In genomic region chr6:32189082-32189741, GRCh38 we compare ENCODE assay signal across 6 cellular contexts. TPM values are rescaled to one million over a fixed set of nuclear protein-coding genes. Genes with fewer than 3 reads are reported as not detected.
DNase-seq lines count a peak whose midpoint lies in the region; ATAC-seq, FAIRE-seq and TF ChIP-seq lines count a peak whose summit lies in the region.

No MANE protein-coding gene starts in this region.

- H3K9ac ChIP-seq in SK-N-MC (ENCODE audit: insufficient read length), result peak overlapping the region; percentile 90

- WGBS in A549 (ENCODE audit: missing lambda C conversion rate), result 18% methylated on average over 6 of the region's 10 CpGs

- peaks cover 38% of the 10 kb centered on the region for H3K4me1 ChIP-seq in A549

- TF ChIP-seq POLR2A in A549 (IDR thresholded peaks at IDR 0.05; ENCODE audit: low read length), result no peak

- CTCF ChIA-PET in A549 (lab: Yijun Ruan, JAX), result interaction anchor here (1.4 kb wide), 1 partner anchor 10 kb away, joined by 6 read pairs; no protein-coding TSS in a partner anchor

- H3K9me3 ChIP-seq in A549 (no peaks in the 10 kb centered on the region), SK-N-MC (ENCODE audit: low read depth, low read length) (no peaks in the 10 kb centered on the region), iPS-18c (ENCODE audit: control insufficient read depth, insufficient read depth, low read length) (no peaks in the 10 kb centered on the region)

- H3K4me3 ChIP-seq in A549 (peak overlapping the region; percentile 94), SK-N-MC (peak overlapping the region; percentile 87), iPS-18c (ENCODE audit: insufficient read depth, low read depth, low read length) (peak overlapping the region; percentile 70)

- peak in 1 of 2 experiments; percentile 5; a peak in 2 of 6 replicates for ATAC-seq in A549
- ATAC-seq in GM21367 (IDR thresholded peaks at IDR 0.05; ENCODE audit: unreplicated experiment), result no peak
- ATAC-seq in GM18868 (IDR thresholded peaks at IDR 0.05; ENCODE audit: unreplicated experiment), result no peak

- TF ChIP-seq EP300 in A549 (IDR thresholded peaks at IDR 0.05), result no peak

- DNase-seq in A549 (ENCODE audit: low read depth in 1 of 2, low spot score in 1 of 2), result no peak
- DNase-seq in SK-N-MC (ENCODE audit: low read depth, low spot score), result no peak
- no peak for DNase-seq in NCI-H187 treated with DMSO at 0.1 percent for 48 hours (lab: John Stamatoyannopoulos, UW)

- peak overlapping the region; percentile 99 for H3K4me2 ChIP-seq in A549

- TF ChIP-seq CTCF in A549 (IDR thresholded peaks at IDR 0.05), result no peak

- peaks cover 21% of the 10 kb centered on the region for H3K36me3 ChIP-seq in SK-N-MC (ENCODE audit: insufficient read depth, low read length)

- no peak for FAIRE-seq in A549 (lab: Jason Lieb, UNC)

- no peak for TF ChIP-seq RAD21 in A549 (conservative IDR thresholded peaks at IDR 0.05 in 1 of 2, IDR thresholded peaks at IDR 0.05 in 1 of 2)

- H3K27ac ChIP-seq in A549 (peak overlapping the region; percentile 99 to 100), SK-N-MC (peak overlapping the region; percentile 87)

- POLR2A ChIA-PET in A549 (lab: Yijun Ruan, JAX), result interaction anchor here (1.1 kb wide), 1 partner anchor 12 kb away, joined by 3 read pairs; no protein-coding TSS in a partner anchor

TF ChIP-seq in A549, 52 proteins besides CTCF, POLR2A, EP300 and RAD21:
- TF ChIP-seq EHMT2 (IDR thresholded peaks at IDR 0.05; ENCODE audit: low read depth) (no peak), CHD4 (IDR thresholded peaks at IDR 0.05; ENCODE audit: borderline replicate concordance) (no peak), NPAS2 (CRISPR knock-in tag; IDR thresholded peaks at IDR 0.05; ENCODE audit: borderline replicate concordance) (no peak)

RNA-seq across cellular contexts. Expression of gene PBX2, which starts 0.8 kb away (rescaled TPM):
- polyA plus RNA-seq in A549 (2011; rRNA removed), result 27.0 and 27.4 TPM in 2 replicates
- 27.1 and 31.5 TPM in 2 replicates for polyA plus RNA-seq in A549 (2012; cell fraction: cytosol; rRNA removed)
- 44.7 and 49.7 TPM in 2 replicates for polyA plus RNA-seq in A549 (2012; cell fraction: nucleus; rRNA removed)
- polyA plus RNA-seq in A549 (2017; fragmentation: RNase III; extraction: RNeasy Plus Mini Kit Qiagen cat#74134 plus additional on column Dnase treatment), result 24.8 to 32.5 TPM (median 30.8 TPM) in 3 replicates
- polyA minus RNA-seq in A549 (2011; rRNA and poly(A)+ RNA removed), result 20.5 and 22.7 TPM in 2 replicates

RNA-seq across cellular contexts. Expression of gene GPSM3, which starts 3.2 kb away (rescaled TPM):
- polyA plus RNA-seq in A549 (2011; rRNA removed), result 0.15 and 0.36 TPM in 2 replicates
- 0.34 and 0.66 TPM in 2 replicates for polyA plus RNA-seq in A549 (2012; cell fraction: cytosol; rRNA removed)
- 0.74 and 0.87 TPM in 2 replicates for polyA plus RNA-seq in A549 (2012; cell fraction: nucleus; rRNA removed)
- 0.19 to 0.30 TPM (median 0.22 TPM) in 3 replicates for polyA plus RNA-seq in A549 (2017; fragmentation: RNase III; extraction: RNeasy Plus Mini Kit Qiagen cat#74134 plus additional on column Dnase treatment)
- 0.19 and 0.29 TPM in 2 replicates for polyA minus RNA-seq in A549 (2011; rRNA and poly(A)+ RNA removed)

RNA-seq across cellular contexts. Expression of gene AGER, which starts 5.2 kb away (rescaled TPM):
- 1.4 and 1.6 TPM in 2 replicates for polyA plus RNA-seq in A549 (2011; rRNA removed)
- polyA plus RNA-seq in A549 (2012; cell fraction: cytosol; rRNA removed), result 1.4 and 1.7 TPM in 2 replicates
- polyA plus RNA-seq in A549 (2012; cell fraction: nucleus; rRNA removed), result 12.0 and 13.3 TPM in 2 replicates
- polyA plus RNA-seq in A549 (2017; fragmentation: RNase III; extraction: RNeasy Plus Mini Kit Qiagen cat#74134 plus additional on column Dnase treatment), result 1.4 to 2.4 TPM (median 2.1 TPM) in 3 replicates
- 0.54 and 0.62 TPM in 2 replicates for polyA minus RNA-seq in A549 (2011; rRNA and poly(A)+ RNA removed)

RNA-seq across cellular contexts. Expression of gene RNF5, which starts 11.0 kb away (rescaled TPM):
- polyA plus RNA-seq in A549 (2011; rRNA removed), result 49.1 and 54.1 TPM in 2 replicates
- 43.5 and 54.8 TPM in 2 replicates for polyA plus RNA-seq in A549 (2012; cell fraction: cytosol; rRNA removed)
- polyA plus RNA-seq in A549 (2012; cell fraction: nucleus; rRNA removed), result 24.8 and 27.2 TPM in 2 replicates
- 46.2 to 64.1 TPM (median 62.7 TPM) in 3 replicates for polyA plus RNA-seq in A549 (2017; fragmentation: RNase III; extraction: RNeasy Plus Mini Kit Qiagen cat#74134 plus additional on column Dnase treatment)
- polyA minus RNA-seq in A549 (2011; rRNA and poly(A)+ RNA removed), result 26.5 and 26.8 TPM in 2 replicates

RNA-seq across cellular contexts. Expression of gene AGPAT1, which starts 13.3 kb away (rescaled TPM):
- polyA plus RNA-seq in A549 (2011; rRNA removed) (40.6 and 50.0 TPM in 2 replicates), A549 (2017; fragmentation: RNase III; extraction: RNeasy Plus Mini Kit Qiagen cat#74134 plus additional on column Dnase treatment) (28.7 to 30.0 TPM (median 29.4 TPM) in 3 replicates)
- polyA plus RNA-seq in A549 (2012; cell fraction: cytosol; rRNA removed), result 47.2 and 63.8 TPM in 2 replicates
- 51.0 and 53.0 TPM in 2 replicates for polyA plus RNA-seq in A549 (2012; cell fraction: nucleus; rRNA removed)
- 85.6 and 105 TPM in 2 replicates for polyA minus RNA-seq in A549 (2011; rRNA and poly(A)+ RNA removed)
